ENCODE assay signal across 27 cellular contexts in genomic region chr6:166637806-166638458, GRCh38. TPM values are rescaled to one million over a fixed set of nuclear protein-coding genes. Genes with fewer than 3 reads are reported as not detected.
DNase-seq lines count a peak whose midpoint lies in the region; FAIRE-seq and TF ChIP-seq lines count a peak whose summit lies in the region.
"Had no signal": no experiment of that assay in that cellular context is flagged by ENCODE, and none has a peak within 500 bp of the region (broad histone marks: within the 10 kb centered on the region; RNA-seq: fewer than 3 reads in every experiment).

No MANE protein-coding gene starts in this region.

- H3K79me2 ChIP-seq in Karpas-422 (ENCODE audit: low read length): no peaks in the 10 kb centered on the region

- peak overlapping the region; percentile 50 for H3K4me2 ChIP-seq in Karpas-422 (ENCODE audit: low read depth, low read length, poor library complexity, severe bottlenecking)
- H3K4me2 ChIP-seq: A549 had no signal

- FAIRE-seq in kidney (lab: Jason Lieb, UNC): no peak
- FAIRE-seq: A549, GM12892, GM19239, H54 had no signal

- TF ChIP-seq CTCF in BE2C (IDR thresholded peaks at IDR 0.05; ENCODE audit: low read depth, low read length): no peak
- TF ChIP-seq CTCF in kidney (IDR thresholded peaks at IDR 0.05; ENCODE audit: borderline replicate concordance, extremely low read depth, insufficient read depth): no peak
- no peak for TF ChIP-seq CTCF in mesothelial cell of epicardium (IDR thresholded peaks at IDR 0.05; ENCODE audit: unreplicated experiment)

- H3K9me3 Mint-ChIP-seq in mesothelial cell of epicardium: no peaks in the 10 kb centered on the region

- no peaks in the 10 kb centered on the region for H3K36me3 Mint-ChIP-seq in mesothelial cell of epicardium
- H3K36me3 Mint-ChIP-seq: CD14-positive monocyte had no signal

- H3K9ac ChIP-seq in Karpas-422 (ENCODE audit: low read length): no peak overlapping the region
- H3K9ac ChIP-seq in kidney (ENCODE audit: low read length in 2 of 2): no peak overlapping the region

- H3K27me3 Mint-ChIP-seq in mesothelial cell of epicardium (ENCODE audit: low read depth): peaks cover 20% of the 10 kb centered on the region

- H3K4me3 Mint-ChIP-seq in mesothelial cell of epicardium: no peak overlapping the region

- DNase-seq in BE2C: peak; percentile 41
- no peak for DNase-seq in Karpas-422
- peak; percentile 74 for DNase-seq in kidney
- peak; percentile 80 for DNase-seq in renal cortical epithelial cell (ENCODE audit: low read depth)
- DNase-seq in central memory CD4-positive, alpha-beta T cell: no peak
- no peak for DNase-seq in mesothelial cell of epicardium (ENCODE audit: low spot score in 2 of 2, unreplicated experiment in 2 of 2)
- DNase-seq in DMS 273 (lab: John Stamatoyannopoulos, UW; ENCODE audit: unreplicated experiment): no peak
- DNase-seq in anterior cingulate cortex (lab: John Stamatoyannopoulos, UW): no peak
- DNase-seq: AML-193; Calu3; DMS153; DND-41; NCI-H1092; NCI-H1436; NCI-H187; NCI-H2081 treated with DMSO at 0.1 percent for 48 hours; NCI-H2171 treated with DMSO at 0.1 percent for 48 hours; NCI-H524 treated with DMSO at 0.1 percent for 48 hours; NCI-H774; NK-92 treated with Interleukin-12 subunit alpha and Interleukin-12 subunit beta, amount 100 ng/mL, for 24 hours; PC-3; SJCRH30 had no signal

- H3K27me3 ChIP-seq in BE2C (no peaks in the 10 kb centered on the region), Karpas-422 (ENCODE audit: low read length) (peaks cover 3% of the 10 kb centered on the region; the same call in 1 of the 2 replicates)

- H3K4me3 ChIP-seq in BE2C (ENCODE audit: low read depth, low read length) (peak overlapping the region; percentile 38), Karpas-422 (ENCODE audit: low read length) (no peak overlapping the region), kidney (ENCODE audit: low read length in 2 of 2) (no peak overlapping the region)
- H3K4me3 ChIP-seq: A549, SJCRH30 had no signal

- no peak overlapping the region for H2AFZ ChIP-seq in Karpas-422 (ENCODE audit: low read length)

- H3K9me2 ChIP-seq in Karpas-422 (replicated peaks; ENCODE audit: insufficient read depth, low read length): no peaks in the 10 kb centered on the region

- H3K4me1 ChIP-seq in BE2C (peaks cover 13% of the 10 kb centered on the region), Karpas-422 (ENCODE audit: low read length) (peaks cover 68% of the 10 kb centered on the region), kidney (ENCODE audit: control insufficient read depth in 1 of 2, insufficient read depth in 1 of 2, low read depth in 1 of 2, low read length in 2 of 2) (no peaks in the 10 kb centered on the region)
- H3K4me1 ChIP-seq: A549, SJCRH30 had no signal

- H3K4me1 Mint-ChIP-seq in mesothelial cell of epicardium: peaks cover 6% of the 10 kb centered on the region

- no peaks in the 10 kb centered on the region for H4K20me1 ChIP-seq in Karpas-422 (ENCODE audit: insufficient read depth, low read depth, low read length)

- intact Hi-C loops in kidney (cut with DNase I): no loop called here

- no peaks in the 10 kb centered on the region for H3K36me3 ChIP-seq in BE2C
- H3K36me3 ChIP-seq in Karpas-422 (ENCODE audit: insufficient read depth, low read length): no peaks in the 10 kb centered on the region
- H3K36me3 ChIP-seq in kidney (ENCODE audit: control insufficient read depth in 1 of 2, insufficient read depth in 2 of 2, low read length in 2 of 2): no peaks in the 10 kb centered on the region
- H3K36me3 ChIP-seq: SJCRH30 had no signal

- H3K9me3 ChIP-seq in BE2C: no peaks in the 10 kb centered on the region
- H3K9me3 ChIP-seq in Karpas-422 (ENCODE audit: low read length): no peaks in the 10 kb centered on the region
- no peaks in the 10 kb centered on the region for H3K9me3 ChIP-seq in kidney (ENCODE audit: control insufficient read depth in 1 of 2, low read length in 2 of 2)
- H3K9me3 ChIP-seq: A549, SJCRH30 had no signal

- H3K27ac ChIP-seq in Karpas-422 (ENCODE audit: low read length): no peak overlapping the region
- H3K27ac ChIP-seq in kidney (ENCODE audit: low read depth in 2 of 2, low read length in 2 of 2): no peak overlapping the region
- H3K27ac ChIP-seq: A549, SJCRH30 had no signal

- no peak overlapping the region for H3K27ac Mint-ChIP-seq in mesothelial cell of epicardium
- H3K27ac Mint-ChIP-seq: CD14-positive monocyte had no signal

RNA-seq across cellular contexts. Expression of gene RPS6KA2, which starts 10.9 kb away (rescaled TPM):
- polyA plus RNA-seq in BE2C (2012; ENCODE audit: insufficient read depth, insufficient read length, low read depth): 27.7 TPM
- 7.2 and 8.8 TPM in 2 replicates for total RNA-seq in Karpas-422 (2014; rRNA removed; shearing (Covaris generic); ENCODE audit: low replicate concordance)
- total RNA-seq in kidney (61.2 TPM), renal cortical epithelial cell (30.9 and 34.9 TPM in 2 replicates), mesothelial cell of epicardium (12.0 to 18.4 TPM (median 12.3 TPM) in 3 replicates)
- polyA plus RNA-seq in kidney (ENCODE audit: insufficient read depth, low read depth, low replicate concordance): 12.3 TPM

RNA-seq across cellular contexts. Expression of gene RAMACL, which starts 51.5 kb away (rescaled TPM):
- 2.1 TPM for polyA plus RNA-seq in BE2C (2012; ENCODE audit: insufficient read depth, insufficient read length, low read depth)
- total RNA-seq in Karpas-422 (2014; rRNA removed; shearing (Covaris generic); ENCODE audit: low replicate concordance): 1.7 and 3.6 TPM in 2 replicates
- total RNA-seq in kidney (1.9 TPM), renal cortical epithelial cell (0.35 and 0.75 TPM in 2 replicates), mesothelial cell of epicardium (0.69 to 1.00 TPM (median 0.79 TPM) in 3 replicates)
- not detected for polyA plus RNA-seq in kidney (ENCODE audit: insufficient read depth, low read depth, low replicate concordance)

Comparison
In these comparisons a context has a peak if more than half of its experiments do, and no peak if none do; other contexts are left out.
1. DNase-seq: peak in BE2C (single experiment), kidney (single experiment) and renal cortical epithelial cell (single experiment); none in Karpas-422 (single experiment), central memory CD4-positive, alpha-beta T cell (single experiment), mesothelial cell of epicardium (0 of 2), DMS 273 (single experiment) and anterior cingulate cortex (0 of 58).